Comparison of ENCODE assay signal across 13 cellular contexts in genomic region chr3:24086597-24087369, GRCh38.
DNase-seq lines count a peak whose midpoint lies in the region; ATAC-seq, FAIRE-seq and TF ChIP-seq lines count a peak whose summit lies in the region.
"Had no signal": no experiment of that assay in that cellular context is flagged by ENCODE, and none has a peak within 500 bp of the region (broad histone marks: within the 10 kb centered on the region; RNA-seq: fewer than 3 reads in every experiment).

No MANE protein-coding gene starts in this region.

- H3K4me1 ChIP-seq in ascending aorta: peaks cover 0 to 7% of the 10 kb centered on the region in 2 donors
- H3K4me1 ChIP-seq in HepG2 (ENCODE audit: insufficient read depth, low read length): peaks cover 22% of the 10 kb centered on the region
- H3K4me1 ChIP-seq: right atrium auricular region had no signal

- POLR2A ChIA-PET in HepG2 (lab: Yijun Ruan, JAX): no interaction called here

- peak overlapping the region; percentile 60 for H3K4me2 ChIP-seq in HepG2 (ENCODE audit: low read depth, low read length)

- TF ChIP-seq CTCF in ascending aorta (IDR thresholded peaks at IDR 0.05): no peak
- TF ChIP-seq CTCF in HepG2 (CRISPR knock-in tag; IDR thresholded peaks at IDR 0.05): no peak
- no peak for TF ChIP-seq CTCF in natural killer cell (IDR thresholded peaks at IDR 0.05)

- H4K20me1 ChIP-seq in HepG2 (ENCODE audit: insufficient read depth, low read length): no peaks in the 10 kb centered on the region

- no peaks in the 10 kb centered on the region for H3K36me3 Mint-ChIP-seq in natural killer cell

- 0 out of 2 replicates have a peak overlapping the region, but pooled peaks have one; percentile 22 for H3K9ac ChIP-seq in HepG2 (ENCODE audit: insufficient read depth, low read depth, low read length)

- no peaks in the 10 kb centered on the region for H3K36me3 ChIP-seq in ascending aorta
- no peaks in the 10 kb centered on the region for H3K36me3 ChIP-seq in HepG2 (replicated peaks in 1 of 2; ENCODE audit: control insufficient read depth in 1 of 2, insufficient read depth in 2 of 2, low read length in 2 of 2)
- H3K36me3 ChIP-seq: brain microvascular endothelial cell, right atrium auricular region had no signal

- no peaks in the 10 kb centered on the region for H3K79me2 ChIP-seq in HepG2 (ENCODE audit: insufficient read depth, low read length)

- ATAC-seq in HepG2 (peak; percentile 92), HG03565 (IDR thresholded peaks at IDR 0.05; ENCODE audit: unreplicated experiment) (no peak), natural killer cell (no peak)

- no peak for FAIRE-seq in HepG2 (lab: Jason Lieb, UNC)

- H2AFZ ChIP-seq in HepG2 (ENCODE audit: low read length): peak overlapping the region; percentile 86

- TF ChIP-seq RAD21 in HepG2 (CRISPR knock-in tag; IDR thresholded peaks at IDR 0.05): no peak

- no TSS peak for BruUV-seq in HepG2 (replicated peaks; lab: Mats Ljungman, UMichigan)

- 5% methylated on average over 3 of the region's 3 CpGs for WGBS in HepG2 (ENCODE audit: low lambda C conversion rate)

- H3K27ac ChIP-seq in ascending aorta (peak overlapping the region; percentile 1 to 14), HepG2 (ENCODE audit: extremely low read length, insufficient read depth, low read length) (peak overlapping the region; percentile 55)
- H3K27ac ChIP-seq: brain microvascular endothelial cell, right atrium auricular region had no signal

- H3K9me3 ChIP-seq in ascending aorta (no peaks in the 10 kb centered on the region), HepG2 (ENCODE audit: low read length) (no peaks in the 10 kb centered on the region)
- H3K9me3 ChIP-seq: right atrium auricular region had no signal

- H3K4me3 Mint-ChIP-seq in natural killer cell: no peak overlapping the region

- H3K27ac Mint-ChIP-seq in natural killer cell: no peak overlapping the region

- no peak overlapping the region for H3K4me3 ChIP-seq in ascending aorta
- H3K4me3 ChIP-seq in HepG2 (replicated peaks in 1 of 3; ENCODE audit: insufficient read depth in 1 of 3, low read depth in 2 of 3, low read length in 3 of 3): peak overlapping the region in 2 of 3 experiments; percentile 35 to 38; a peak in 3 of 6 replicates
- H3K4me3 ChIP-seq: right atrium auricular region had no signal

- DNase-seq in AG20443 (ENCODE audit: low spot score): peak; percentile 18
- DNase-seq in NCI-H187 (lab: John Stamatoyannopoulos, UW): peak; percentile 45 to 70
- DNase-seq in ascending aorta (ENCODE audit: low spot score in 2 of 2): no peak
- peak; percentile 16 for DNase-seq in HepG2 (ENCODE audit: low spot score)
- no peak for DNase-seq in nucleus accumbens (lab: John Stamatoyannopoulos, UW)
- DNase-seq in natural killer cell: no peak
- DNase-seq in SKM-1 (lab: John Stamatoyannopoulos, UW; ENCODE audit: unreplicated experiment): no peak
- DNase-seq: ACHN; activated T-cell treated with anti-CD3 and anti-CD28 coated beads, Interleukin-2, amount 50 U/mL, for 48 hours; brain microvascular endothelial cell; DND-41 had no signal

- intact Hi-C loops in ascending aorta (cut with DNase I): no loop called here
- intact Hi-C loops in HepG2 (cut with micrococcal nuclease; ENCODE audit: unreplicated experiment): loop anchor here (5.0 kb wide), 2 partner anchors 101 to 151 kb away; no protein-coding TSS in a partner anchor
- intact Hi-C loops in natural killer cell (cut with micrococcal nuclease): no loop called here

- H3K27me3 Mint-ChIP-seq in natural killer cell (ENCODE audit: low read depth in 2 of 2): peaks cover 0 to 2% of the 10 kb centered on the region in 2 donors

- in situ Hi-C loops in HepG2 (cut with HindIII; ENCODE audit: extremely low pct_ligation_motif_present, low pct_unique_long_range_greater_than_20kb): no loop called here

- H3K27me3 ChIP-seq in ascending aorta (no peaks in the 10 kb centered on the region), HepG2 (ENCODE audit: control insufficient read depth in 1 of 2, insufficient read depth in 2 of 2, low read length in 2 of 2) (no peaks in the 10 kb centered on the region; a peak in 1 of 5 replicates)
- H3K27me3 ChIP-seq: brain microvascular endothelial cell, right atrium auricular region had no signal

- H3K9me3 Mint-ChIP-seq in natural killer cell: peaks cover 2% of the 10 kb centered on the region in 2 donors

- TF ChIP-seq POLR2A in HepG2 (IDR thresholded peaks at IDR 0.05; ENCODE audit: insufficient read depth in 1 of 2, low read depth in 2 of 2, low read length in 2 of 2): no peak

- CTCF ChIA-PET in HepG2 (lab: Yijun Ruan, JAX; ENCODE audit: low intra/inter-chr PET ratio, low total read pairs): no interaction called here

- no peak for TF ChIP-seq EP300 in HepG2 (IDR thresholded peaks at IDR 0.05; ENCODE audit: low read depth in 2 of 2, low read length in 2 of 2)
- TF ChIP-seq EP300 in HepG2 (CRISPR knock-in tag; IDR thresholded peaks at IDR 0.05; ENCODE audit: borderline replicate concordance): no peak

- H3K4me1 Mint-ChIP-seq in natural killer cell: no peaks in the 10 kb centered on the region

TF ChIP-seq in HepG2, 621 proteins besides CTCF, POLR2A, EP300 and RAD21 (continues in another document):
- TF ChIP-seq PAXIP1 (CRISPR knock-in tag; conservative IDR thresholded peaks at IDR 0.05) (peak; percentile 23; the same call in 1 of the 2 replicates), AGO2 (optimal IDR thresholded peaks at IDR 0.05; ENCODE audit: low read depth, low read length) (no peak), KAT2B (IDR thresholded peaks at IDR 0.05; ENCODE audit: borderline replicate concordance, low read depth, low read length) (no peak), THRA (CRISPR knock-in tag; IDR thresholded peaks at IDR 0.05; ENCODE audit: borderline replicate concordance) (no peak), HNRNPL (IDR thresholded peaks at IDR 0.05; ENCODE audit: low read depth, low read length) (no peak), ZNF343 (CRISPR knock-in tag; IDR thresholded peaks at IDR 0.05) (no peak), JUN (CRISPR knock-in tag; IDR thresholded peaks at IDR 0.05) (no peak), PRDM15 (CRISPR knock-in tag; IDR thresholded peaks at IDR 0.05) (peak; percentile 83), MXD4 (CRISPR knock-in tag; IDR thresholded peaks at IDR 0.05) (no peak), NR2F6 (IDR thresholded peaks at IDR 0.05) (no peak), NR2F6 (CRISPR knock-in tag; IDR thresholded peaks at IDR 0.05) (no peak)

Comparison
In these comparisons a context has a peak if more than half of its experiments do, and no peak if none do; other contexts are left out.
1. DNase-seq: peak in AG20443 (single experiment), NCI-H187 (2 of 2) and HepG2 (single experiment); none in ascending aorta (0 of 2), nucleus accumbens (0 of 56), natural killer cell (single experiment) and SKM-1 (single experiment).
2. H3K4me3 ChIP-seq: peak in HepG2 (2 of 3); none in ascending aorta (0 of 2).